1 cellular context compared by ENCODE assay signal in genomic region chr17:63578027-63578768, GRCh38.
TF ChIP-seq lines count a peak whose summit lies in the region.

No MANE protein-coding gene starts in this region.

TF ChIP-seq in GM23338, 12 proteins besides CTCF, POLR2A, EP300 and RAD21:
- TF ChIP-seq JUNB (IDR thresholded peaks at IDR 0.05; ENCODE audit: unreplicated experiment) (no peak), ETS1 (IDR thresholded peaks at IDR 0.05) (no peak), ZNF331 (CRISPR knock-in tag; IDR thresholded peaks at IDR 0.05; ENCODE audit: low read depth) (no peak), ZNF462 (CRISPR knock-in tag; IDR thresholded peaks at IDR 0.05) (no peak), NANOG (IDR thresholded peaks at IDR 0.05; ENCODE audit: borderline replicate concordance) (no peak), ZNF114 (CRISPR knock-in tag; IDR thresholded peaks at IDR 0.05) (no peak), EZH2 (IDR thresholded peaks at IDR 0.05; ENCODE audit: low read depth, unreplicated experiment) (no peak), STAT1 (IDR thresholded peaks at IDR 0.05; ENCODE audit: unreplicated experiment) (no peak), REST (IDR thresholded peaks at IDR 0.05; ENCODE audit: unreplicated experiment) (no peak), POLR2AphosphoS5 (IDR thresholded peaks at IDR 0.05; ENCODE audit: low read depth) (no peak), CREB1 (CRISPR knock-in tag; IDR thresholded peaks at IDR 0.05; ENCODE audit: low read depth) (no peak), EZH2phosphoT487 (IDR thresholded peaks at IDR 0.05; ENCODE audit: unreplicated experiment) (no peak)
